Comparison of ENCODE assay signal across 15 cellular contexts in the genomic region with DNA sequence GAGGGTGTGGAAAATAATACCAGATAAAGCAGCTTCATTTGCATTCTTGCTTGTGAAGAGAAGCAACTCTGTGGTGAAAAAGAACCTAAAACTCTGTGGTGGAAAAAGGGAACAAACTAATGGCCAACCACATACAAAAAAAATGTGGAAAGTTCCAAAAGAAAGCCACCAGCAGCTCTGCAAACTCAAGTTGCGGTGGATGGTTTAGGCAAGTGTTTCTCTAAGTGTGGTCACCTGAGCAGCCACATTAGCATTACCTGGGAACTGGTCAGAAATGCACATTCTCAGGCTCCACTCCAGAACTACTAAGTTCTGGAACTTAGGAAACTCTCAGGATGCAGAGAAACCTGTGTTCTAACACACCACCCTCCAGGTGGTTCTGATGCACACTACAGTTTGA.
"Had no signal": no experiment of that assay in that cellular context is flagged by ENCODE, and none has a peak within 500 bp of the region (broad histone marks: within the 10 kb centered on the region; RNA-seq: fewer than 3 reads in every experiment).

No MANE protein-coding gene starts in this region.

- H3K36me3 Mint-ChIP-seq: activated naive CD8-positive, alpha-beta T cell treated with anti-CD3 and anti-CD28 coated beads for 36 hours; natural killer cell; stimulated activated effector memory CD8-positive, alpha-beta T cell treated with anti-CD3 and anti-CD28 coated beads, Interleukin-12 subunit alpha, Interleukin-12 subunit beta, amount 100 ng/mL, for 72 hours had no signal

- H3K4me1 Mint-ChIP-seq: activated naive CD8-positive, alpha-beta T cell treated with anti-CD3 and anti-CD28 coated beads for 36 hours; stimulated activated effector memory CD8-positive, alpha-beta T cell treated with anti-CD3 and anti-CD28 coated beads, Interleukin-12 subunit alpha, Interleukin-12 subunit beta, amount 100 ng/mL, for 72 hours had no signal

- ATAC-seq: left lobe of liver; natural killer cell; right cardiac atrium; stimulated activated effector memory CD8-positive, alpha-beta T cell treated with anti-CD3 and anti-CD28 coated beads, Interleukin-12 subunit alpha, Interleukin-12 subunit beta, amount 100 ng/mL, for 72 hours had no signal

- FAIRE-seq: small intestine had no signal

- H3K27me3 ChIP-seq: brain microvascular endothelial cell had no signal

- H3K27me3 Mint-ChIP-seq: activated naive CD8-positive, alpha-beta T cell treated with anti-CD3 and anti-CD28 coated beads for 36 hours had no signal

- H3K27ac Mint-ChIP-seq: activated naive CD8-positive, alpha-beta T cell treated with anti-CD3 and anti-CD28 coated beads for 36 hours; natural killer cell; progenitor cell of endocrine pancreas; stimulated activated effector memory CD8-positive, alpha-beta T cell treated with anti-CD3 and anti-CD28 coated beads, Interleukin-12 subunit alpha, Interleukin-12 subunit beta, amount 100 ng/mL, for 72 hours had no signal

- H3K4me3 Mint-ChIP-seq: activated naive CD8-positive, alpha-beta T cell treated with anti-CD3 and anti-CD28 coated beads for 36 hours; natural killer cell; stimulated activated effector memory CD8-positive, alpha-beta T cell treated with anti-CD3 and anti-CD28 coated beads, Interleukin-12 subunit alpha, Interleukin-12 subunit beta, amount 100 ng/mL, for 72 hours had no signal

- H3K27ac ChIP-seq: brain microvascular endothelial cell had no signal

- DNase-seq: activated CD4-positive, alpha-beta T cell treated with anti-CD3 and anti-CD28 coated beads for 1 hour; activated CD4-positive, alpha-beta T cell treated with anti-CD3 and anti-CD28 coated beads, Interleukin-2, amount 50 U/mL, for 48 hours; activated gamma-delta T cell; activated naive CD8-positive, alpha-beta T cell treated with anti-CD3 and anti-CD28 coated beads for 36 hours; activated T-cell treated with anti-CD3 and anti-CD28 coated beads, Interleukin-2, amount 50 U/mL, for 48 hours; brain microvascular endothelial cell; cerebellar nuclear complex; natural killer cell; nucleus accumbens; right cardiac atrium; small intestine; substantia nigra had no signal

- H3K36me3 ChIP-seq: brain microvascular endothelial cell had no signal
